8 cellular contexts compared by ENCODE assay signal in the genomic region with DNA sequence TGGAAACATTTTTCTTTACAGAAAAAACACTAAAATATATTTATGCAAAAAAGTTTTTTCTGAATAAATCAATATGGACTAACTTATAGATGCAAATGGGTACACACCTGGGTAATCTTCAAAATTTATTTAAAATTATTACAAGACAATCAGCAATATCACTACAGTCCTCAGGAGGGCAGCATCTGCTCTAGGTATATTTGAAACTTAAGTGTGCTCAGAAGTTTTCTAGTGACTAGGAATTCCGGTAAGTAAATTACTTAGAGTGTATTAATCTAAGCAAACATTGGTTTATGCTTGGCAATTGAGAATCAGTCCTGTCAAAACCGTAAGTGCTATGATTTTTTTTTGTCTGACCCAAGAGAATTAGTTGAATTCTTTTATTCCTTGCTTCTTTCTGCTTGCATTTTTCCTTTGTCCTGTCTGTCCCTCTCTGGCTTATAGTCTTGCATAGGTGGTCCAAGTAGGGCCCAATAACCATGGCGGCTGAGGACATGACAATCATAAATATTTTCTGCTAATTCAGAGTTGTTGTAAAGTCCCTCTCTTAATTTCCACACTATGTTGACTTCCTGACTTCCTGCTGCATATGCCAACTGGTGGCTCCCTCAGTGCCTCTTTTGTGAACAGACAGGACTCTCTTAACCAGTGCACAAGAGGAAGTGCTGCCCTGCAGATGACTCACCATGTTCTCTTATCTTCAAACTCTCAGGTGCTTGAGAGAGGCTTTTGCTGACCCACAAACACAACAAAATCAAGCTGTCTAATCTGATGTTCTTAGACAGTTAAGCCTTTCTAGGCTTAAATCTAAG.
DNase-seq lines count a peak whose midpoint lies in the region; ATAC-seq, FAIRE-seq and TF ChIP-seq lines count a peak whose summit lies in the region.

No MANE protein-coding gene starts in this region.

- no peaks in the 10 kb centered on the region for H3K36me3 Mint-ChIP-seq in astrocyte (ENCODE audit: low read depth, unreplicated experiment)

- TF ChIP-seq CTCF in astrocyte (IDR thresholded peaks at IDR 0.05; ENCODE audit: insufficient read depth, low read depth, low read length): peak; percentile 72
- peak; percentile 85 for TF ChIP-seq CTCF in hepatocyte (IDR thresholded peaks at IDR 0.05; ENCODE audit: poor library complexity)
- peak; percentile 86 for TF ChIP-seq CTCF in smooth muscle cell (IDR thresholded peaks at IDR 0.05; ENCODE audit: borderline replicate concordance, insufficient read depth, poor library complexity, severe bottlenecking)

- 18% methylated on average over 3 of the region's 3 CpGs for WGBS in hepatocyte (ENCODE audit: low lambda C conversion rate, missing lambda C conversion rate)
- WGBS in smooth muscle cell (ENCODE audit: low lambda C conversion rate): 37% methylated on average over 3 of the region's 3 CpGs

- H3K27me3 ChIP-seq in astrocyte (ENCODE audit: insufficient read depth, low read length): no peaks in the 10 kb centered on the region
- no peaks in the 10 kb centered on the region for H3K27me3 ChIP-seq in hepatocyte
- no peaks in the 10 kb centered on the region for H3K27me3 ChIP-seq in smooth muscle cell (ENCODE audit: low read depth)

- H3K27ac ChIP-seq in astrocyte (ENCODE audit: low read depth, low read length) (no peak overlapping the region), hepatocyte (peak overlapping the region; percentile 67), smooth muscle cell (ENCODE audit: low read depth) (no peak overlapping the region)

- H3K9me2 ChIP-seq in hepatocyte (replicated peaks; ENCODE audit: insufficient read depth): no peaks in the 10 kb centered on the region

- ATAC-seq in GM21381 (IDR thresholded peaks at IDR 0.05; ENCODE audit: unreplicated experiment) (peak; percentile 83), HG03565 (IDR thresholded peaks at IDR 0.05; ENCODE audit: unreplicated experiment) (peak; percentile 64)

- no peaks in the 10 kb centered on the region for H3F3A ChIP-seq in smooth muscle cell (ENCODE audit: low read depth)

- H3K4me3 ChIP-seq in astrocyte (ENCODE audit: insufficient read depth, low read depth, low read length) (no peak overlapping the region), hepatocyte (no peak overlapping the region), smooth muscle cell (no peak overlapping the region)

- H3K36me3 ChIP-seq in astrocyte (ENCODE audit: insufficient read depth, low read length): no peaks in the 10 kb centered on the region
- H3K36me3 ChIP-seq in hepatocyte (replicated peaks; ENCODE audit: insufficient read depth, low read depth): no peaks in the 10 kb centered on the region
- H3K36me3 ChIP-seq in smooth muscle cell (ENCODE audit: low read depth): no peaks in the 10 kb centered on the region

- H3K9me3 Mint-ChIP-seq in astrocyte (ENCODE audit: unreplicated experiment): no peaks in the 10 kb centered on the region

- peak; percentile 23 for DNase-seq in activated CD4-positive, alpha-beta T cell treated with anti-CD3 and anti-CD28 coated beads for 48 hours
- DNase-seq in activated CD4-positive, alpha-beta T cell treated with anti-CD3 and anti-CD28 coated beads for 1 hour: no peak
- DNase-seq in NCI-H774 (lab: John Stamatoyannopoulos, UW): peak; percentile 6
- DNase-seq in astrocyte (ENCODE audit: low read depth): peak; percentile 39
- DNase-seq in hepatocyte (ENCODE audit: low spot score): peak; percentile 77
- DNase-seq in smooth muscle cell (lab: John Stamatoyannopoulos, UW; ENCODE audit: unreplicated experiment): no peak

- H3K4me2 ChIP-seq in astrocyte (ENCODE audit: low read length) (no peak overlapping the region), hepatocyte (peak overlapping the region; percentile 51), smooth muscle cell (peak overlapping the region; percentile 20)

- H2AFZ ChIP-seq in astrocyte (ENCODE audit: low read depth, low read length): no peak overlapping the region
- no peak overlapping the region for H2AFZ ChIP-seq in hepatocyte
- H2AFZ ChIP-seq in smooth muscle cell (ENCODE audit: low read depth): peak overlapping the region; percentile 9

- FAIRE-seq in astrocyte (lab: Jason Lieb, UNC): no peak

- no peaks in the 10 kb centered on the region for H3K79me2 ChIP-seq in astrocyte (ENCODE audit: insufficient read depth, low read length)
- no peaks in the 10 kb centered on the region for H3K79me2 ChIP-seq in hepatocyte
- H3K79me2 ChIP-seq in smooth muscle cell (ENCODE audit: low read depth): no peaks in the 10 kb centered on the region

- H3K9me3 ChIP-seq in astrocyte (ENCODE audit: insufficient read depth, low read depth, low read length): no peaks in the 10 kb centered on the region
- H3K9me3 ChIP-seq in hepatocyte (ENCODE audit: low read depth): no peaks in the 10 kb centered on the region
- no peaks in the 10 kb centered on the region for H3K9me3 ChIP-seq in smooth muscle cell (replicated peaks; ENCODE audit: low read depth)

- peaks cover 5% of the 10 kb centered on the region for H3K4me1 Mint-ChIP-seq in astrocyte (ENCODE audit: low read depth, unreplicated experiment)

- H3K27me3 Mint-ChIP-seq in astrocyte (ENCODE audit: low read depth, unreplicated experiment): no peaks in the 10 kb centered on the region

- no peak overlapping the region for H3K27ac Mint-ChIP-seq in astrocyte (ENCODE audit: unreplicated experiment)

- H3K4me1 ChIP-seq in astrocyte (ENCODE audit: insufficient read depth, low read length) (no peaks in the 10 kb centered on the region), hepatocyte (ENCODE audit: insufficient read depth) (no peaks in the 10 kb centered on the region), smooth muscle cell (ENCODE audit: low read depth) (peaks cover 7% of the 10 kb centered on the region)

- H3K4me3 Mint-ChIP-seq in astrocyte (ENCODE audit: unreplicated experiment): no peak overlapping the region

- H3K9ac ChIP-seq in astrocyte (ENCODE audit: low read length): no peak overlapping the region
- H3K9ac ChIP-seq in smooth muscle cell (ENCODE audit: low read depth): no peak overlapping the region

- H4K20me1 ChIP-seq in astrocyte (ENCODE audit: insufficient read depth, low read length) (no peaks in the 10 kb centered on the region), hepatocyte (ENCODE audit: insufficient read depth, poor library complexity, severe bottlenecking) (no peaks in the 10 kb centered on the region), smooth muscle cell (ENCODE audit: low read depth) (no peaks in the 10 kb centered on the region)

Comparison
In these comparisons a context has a peak if more than half of its experiments do, and no peak if none do; other contexts are left out.
1. DNase-seq: peak in activated CD4-positive, alpha-beta T cell treated with anti-CD3 and anti-CD28 coated beads for 48 hours (single experiment), NCI-H774 (single experiment), astrocyte (single experiment) and hepatocyte (single experiment); none in activated CD4-positive, alpha-beta T cell treated with anti-CD3 and anti-CD28 coated beads for 1 hour (single experiment) and smooth muscle cell (single experiment).
2. Peak in every context shown above with its lines, with median percentiles within 50 percentile points of each other: CTCF ChIP-seq.